In the genomic region with DNA sequence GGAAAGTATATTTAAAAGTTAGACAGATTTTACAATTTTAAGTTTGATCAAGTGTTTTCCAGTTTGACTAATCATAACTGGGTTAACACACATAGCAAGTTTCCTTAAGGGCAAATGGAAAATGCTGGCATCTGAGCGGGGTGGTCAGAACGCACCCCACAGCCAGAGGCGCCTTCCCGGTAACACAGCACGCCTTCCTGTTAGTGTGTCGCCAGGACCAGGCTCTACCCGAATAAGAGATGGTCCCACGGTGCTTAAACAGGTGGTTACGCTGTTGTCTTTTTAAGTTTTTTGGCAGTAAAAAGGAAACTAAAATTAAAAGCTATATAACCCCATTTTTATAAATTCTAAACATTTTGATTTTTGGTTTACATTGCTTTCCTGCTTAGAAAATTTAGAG, we compare ENCODE assay signal across 21 cellular contexts. TPM values are rescaled to one million over a fixed set of nuclear protein-coding genes. Genes with fewer than 3 reads are reported as not detected.
"Had no signal": no experiment of that assay in that cellular context is flagged by ENCODE, and none has a peak within 500 bp of the region (broad histone marks: within the 10 kb centered on the region; RNA-seq: fewer than 3 reads in every experiment).

No MANE protein-coding gene starts in this region.

- H3K4me2 ChIP-seq: SK-N-SH had no signal

- H3K27me3 ChIP-seq: MG63 had no signal

- H3K27ac ChIP-seq: RWPE1 had no signal

- DNase-seq: IMR-90, Karpas-422, KG1, MG63, NCI-H1092, NCI-H1105 treated with DMSO at 0.1 percent for 48 hours, NCI-H1417 treated with DMSO at 0.1 percent for 48 hours, NCI-H146, NCI-H1694 treated with DMSO at 0.1 percent for 48 hours, NCI-H1930, NCI-H2081, NCI-H2107, NCI-H2227 treated with DMSO at 0.1 percent for 48 hours, NCI-H524, NCI-H526 treated with DMSO at 0.1 percent for 48 hours, NCI-H748 treated with DMSO at 0.1 percent for 48 hours, SHP77, SK-N-SH had no signal

- H3K9me3 ChIP-seq: MG63, SK-N-SH had no signal

- H3K9ac ChIP-seq: SK-N-SH had no signal

- H3K36me3 ChIP-seq: MG63 had no signal

- H3K4me3 ChIP-seq: MG63 had no signal

RNA-seq across cellular contexts. Expression of gene BDKRB1, which starts 28.0 kb away (rescaled TPM):
- total RNA-seq: HT-29, NCI-H460 had no signal
